Comparison of ENCODE assay signal across 1 cellular context in genomic region chr18:5980721-5981120, GRCh38.
TF ChIP-seq lines count a peak whose summit lies in the region.

No MANE protein-coding gene starts in this region.

TF ChIP-seq in H1, 55 proteins besides CTCF, POLR2A, EP300 and RAD21 (continued from another document):
- TF ChIP-seq CHD1 (IDR thresholded peaks at IDR 0.05; ENCODE audit: low read depth, low read length) (no peak), JUN (IDR thresholded peaks at IDR 0.05; ENCODE audit: low read depth, low read length) (no peak), RFX5 (IDR thresholded peaks at IDR 0.05; ENCODE audit: borderline replicate concordance, low read depth, low read length) (no peak), EZH2 (IDR thresholded peaks at IDR 0.05; ENCODE audit: low read depth, low read length, severe bottlenecking) (no peak), KDM4A (IDR thresholded peaks at IDR 0.05; ENCODE audit: low read depth, low read length, severe bottlenecking) (no peak), PHF8 (conservative IDR thresholded peaks at IDR 0.05; ENCODE audit: low read depth, low read length) (no peak), ZNF274 (IDR thresholded peaks at IDR 0.05; ENCODE audit: borderline replicate concordance, extremely low read depth, low read length) (no peak), ASH2L (IDR thresholded peaks at IDR 0.05; ENCODE audit: low read length) (no peak), GABPA (IDR thresholded peaks at IDR 0.05; ENCODE audit: borderline replicate concordance, insufficient read depth, low read length) (no peak), KDM5A (IDR thresholded peaks at IDR 0.05; ENCODE audit: low read length) (no peak), SIN3A (conservative IDR thresholded peaks at IDR 0.05 in 1 of 2, IDR thresholded peaks at IDR 0.05 in 1 of 2; ENCODE audit: low read depth in 1 of 2, low read length in 2 of 2) (no peak), GTF2F1 (IDR thresholded peaks at IDR 0.05; ENCODE audit: borderline replicate concordance, low read depth, low read length) (no peak), HDAC6 (IDR thresholded peaks at IDR 0.05; ENCODE audit: low read depth, low read length) (no peak), HDAC2 (IDR thresholded peaks at IDR 0.05; ENCODE audit: borderline replicate concordance in 1 of 2, low read depth in 2 of 2, low read length in 2 of 2) (no peak)
